In the genomic region with DNA sequence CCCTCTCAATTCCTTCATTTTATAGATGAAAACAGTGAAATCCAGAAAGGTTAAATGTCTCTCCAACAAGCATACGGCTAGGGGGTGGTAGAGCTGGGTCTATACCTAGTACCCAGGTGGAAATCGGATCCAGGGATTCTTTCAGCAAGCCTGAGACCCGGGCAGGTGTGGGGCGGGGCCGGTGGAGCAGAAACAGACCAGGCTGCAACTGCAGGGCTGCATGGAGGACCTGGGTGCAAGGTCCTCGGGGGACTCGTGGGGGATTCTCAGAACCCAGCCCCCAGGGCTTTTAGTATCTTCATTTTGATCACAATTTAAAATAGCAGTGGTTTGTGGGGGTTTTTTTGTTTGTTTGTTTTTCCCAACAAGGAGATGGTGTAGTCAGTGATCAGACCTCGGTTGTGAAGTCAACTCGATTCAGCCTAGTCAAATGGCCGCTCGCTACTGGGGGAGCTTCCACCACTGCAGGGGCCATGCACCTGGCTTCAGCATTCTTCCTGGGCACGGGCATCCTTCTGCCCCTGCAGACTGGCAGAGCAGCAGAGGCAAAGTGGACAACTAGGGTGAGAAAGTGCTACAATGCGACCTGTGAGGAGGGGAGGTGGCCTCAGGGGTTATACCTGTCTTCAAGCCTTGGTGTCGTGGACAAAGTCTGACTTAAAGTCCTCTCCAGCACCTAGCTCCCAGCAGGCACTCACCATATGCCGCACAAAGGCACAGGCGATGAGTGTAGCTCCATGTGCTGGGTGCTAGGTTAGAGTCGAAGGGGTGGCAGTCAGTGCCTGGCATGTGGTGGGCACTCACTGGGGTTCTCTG, we compare ENCODE assay signal across 1 cellular context.
TF ChIP-seq lines count a peak whose summit lies in the region.

No MANE protein-coding gene starts in this region.

TF ChIP-seq in HepG2, 621 proteins besides CTCF, POLR2A, EP300 and RAD21 (continued from another document and continues in another):
- TF ChIP-seq SNAPC4 (CRISPR knock-in tag; IDR thresholded peaks at IDR 0.05) (no peak), TOPORS (CRISPR knock-in tag; IDR thresholded peaks at IDR 0.05) (no peak), HMGXB3 (CRISPR knock-in tag; IDR thresholded peaks at IDR 0.05; ENCODE audit: borderline replicate concordance) (no peak), STAT5B (CRISPR knock-in tag; IDR thresholded peaks at IDR 0.05) (no peak), HDAC1 (CRISPR knock-in tag; IDR thresholded peaks at IDR 0.05) (no peak), ZNF282 (IDR thresholded peaks at IDR 0.05; ENCODE audit: partially characterized antibody) (no peak), PRPF4 (IDR thresholded peaks at IDR 0.05; ENCODE audit: low read depth, low read length, poor library complexity, severe bottlenecking) (no peak), SIX4 (CRISPR knock-in tag; IDR thresholded peaks at IDR 0.05) (no peak), POGZ (CRISPR knock-in tag; IDR thresholded peaks at IDR 0.05) (peak; percentile 19; the same call in 1 of the 2 replicates), ZNF839 (CRISPR knock-in tag; IDR thresholded peaks at IDR 0.05; ENCODE audit: borderline replicate concordance) (no peak), REL (CRISPR knock-in tag; conservative IDR thresholded peaks at IDR 0.05) (no peak), HMGXB4 (CRISPR knock-in tag; IDR thresholded peaks at IDR 0.05; ENCODE audit: borderline replicate concordance in 1 of 2, low read depth in 1 of 2) (no peak), TRIM24 (CRISPR knock-in tag; IDR thresholded peaks at IDR 0.05) (no peak), TRAFD1 (CRISPR knock-in tag; IDR thresholded peaks at IDR 0.05; ENCODE audit: borderline replicate concordance) (no peak), HINFP (CRISPR knock-in tag; IDR thresholded peaks at IDR 0.05; ENCODE audit: low read depth) (no peak), AHDC1 (CRISPR knock-in tag; IDR thresholded peaks at IDR 0.05; ENCODE audit: borderline replicate concordance) (no peak), ZNF660 (CRISPR knock-in tag; IDR thresholded peaks at IDR 0.05; ENCODE audit: borderline replicate concordance, low read depth) (no peak), NFKB2 (CRISPR knock-in tag; IDR thresholded peaks at IDR 0.05; ENCODE audit: borderline replicate concordance) (no peak), ZNF589 (CRISPR knock-in tag; conservative IDR thresholded peaks at IDR 0.05) (peak; percentile 87; the same call in 1 of the 2 replicates)
- TF ChIP-seq, protein P1, sequence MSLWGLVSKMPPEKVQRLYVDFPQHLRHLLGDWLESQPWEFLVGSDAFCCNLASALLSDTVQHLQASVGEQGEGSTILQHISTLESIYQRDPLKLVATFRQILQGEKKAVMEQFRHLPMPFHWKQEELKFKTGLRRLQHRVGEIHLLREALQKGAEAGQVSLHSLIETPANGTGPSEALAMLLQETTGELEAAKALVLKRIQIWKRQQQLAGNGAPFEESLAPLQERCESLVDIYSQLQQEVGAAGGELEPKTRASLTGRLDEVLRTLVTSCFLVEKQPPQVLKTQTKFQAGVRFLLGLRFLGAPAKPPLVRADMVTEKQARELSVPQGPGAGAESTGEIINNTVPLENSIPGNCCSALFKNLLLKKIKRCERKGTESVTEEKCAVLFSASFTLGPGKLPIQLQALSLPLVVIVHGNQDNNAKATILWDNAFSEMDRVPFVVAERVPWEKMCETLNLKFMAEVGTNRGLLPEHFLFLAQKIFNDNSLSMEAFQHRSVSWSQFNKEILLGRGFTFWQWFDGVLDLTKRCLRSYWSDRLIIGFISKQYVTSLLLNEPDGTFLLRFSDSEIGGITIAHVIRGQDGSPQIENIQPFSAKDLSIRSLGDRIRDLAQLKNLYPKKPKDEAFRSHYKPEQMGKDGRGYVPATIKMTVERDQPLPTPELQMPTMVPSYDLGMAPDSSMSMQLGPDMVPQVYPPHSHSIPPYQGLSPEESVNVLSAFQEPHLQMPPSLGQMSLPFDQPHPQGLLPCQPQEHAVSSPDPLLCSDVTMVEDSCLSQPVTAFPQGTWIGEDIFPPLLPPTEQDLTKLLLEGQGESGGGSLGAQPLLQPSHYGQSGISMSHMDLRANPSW (CRISPR knock-in tag; IDR thresholded peaks at IDR 0.05; ENCODE audit: borderline replicate concordance): no peak
- TF ChIP-seq, protein P2, sequence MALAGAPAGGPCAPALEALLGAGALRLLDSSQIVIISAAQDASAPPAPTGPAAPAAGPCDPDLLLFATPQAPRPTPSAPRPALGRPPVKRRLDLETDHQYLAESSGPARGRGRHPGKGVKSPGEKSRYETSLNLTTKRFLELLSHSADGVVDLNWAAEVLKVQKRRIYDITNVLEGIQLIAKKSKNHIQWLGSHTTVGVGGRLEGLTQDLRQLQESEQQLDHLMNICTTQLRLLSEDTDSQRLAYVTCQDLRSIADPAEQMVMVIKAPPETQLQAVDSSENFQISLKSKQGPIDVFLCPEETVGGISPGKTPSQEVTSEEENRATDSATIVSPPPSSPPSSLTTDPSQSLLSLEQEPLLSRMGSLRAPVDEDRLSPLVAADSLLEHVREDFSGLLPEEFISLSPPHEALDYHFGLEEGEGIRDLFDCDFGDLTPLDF (CRISPR knock-in tag; IDR thresholded peaks at IDR 0.05): no peak
